ENCODE assay signal across 8 cellular contexts in genomic region chr4:182248295-182248694, GRCh38. TPM values are rescaled to one million over a fixed set of nuclear protein-coding genes. Genes with fewer than 3 reads are reported as not detected.
"Had no signal": no experiment of that assay in that cellular context is flagged by ENCODE, and none has a peak within 500 bp of the region (broad histone marks: within the 10 kb centered on the region; RNA-seq: fewer than 3 reads in every experiment).

No MANE protein-coding gene starts in this region.

- H3K27me3 Mint-ChIP-seq: IgD-negative memory B cell had no signal

- DNase-seq: GOT3, H7, HFFc6, KBM-7 had no signal

- ATAC-seq: HCT116 had no signal

- H3K9me3 ChIP-seq: HAP-1 had no signal

- H3K27ac ChIP-seq: HL-60 had no signal

- H3K27ac Mint-ChIP-seq: HFFc6, IgD-negative memory B cell had no signal

- H3K36me3 Mint-ChIP-seq: IgD-negative memory B cell had no signal

- H3K4me3 ChIP-seq: HAP-1 had no signal

- H3K36me3 ChIP-seq: HAP-1 had no signal

- H3K9me3 Mint-ChIP-seq: HFFc6 had no signal

- H3K4me1 Mint-ChIP-seq: IgD-negative memory B cell had no signal

- H3K4me3 Mint-ChIP-seq: HFFc6 had no signal

RNA-seq across cellular contexts. Expression of gene TENM3, which starts 5.1 kb away (rescaled TPM):
- polyA plus RNA-seq: IgD-negative memory B cell had no signal
